In the genomic region with DNA sequence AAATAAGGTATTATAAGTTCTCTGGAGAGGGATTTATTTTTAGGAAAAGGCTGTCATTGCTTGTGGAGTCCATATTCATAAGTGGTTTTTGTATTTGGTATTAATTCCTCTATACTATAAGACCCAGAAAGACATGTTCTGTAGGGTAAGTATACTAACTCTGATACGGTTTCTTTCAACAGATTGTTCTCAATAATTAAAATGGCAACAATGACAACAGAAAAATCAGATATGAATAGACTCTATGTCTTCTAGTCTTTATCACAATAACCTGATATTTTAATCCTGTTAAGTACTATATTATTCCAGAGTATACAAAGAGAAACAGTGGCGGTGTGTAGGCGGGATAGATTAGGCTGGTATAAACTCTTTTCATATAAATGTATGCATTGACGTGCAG, we compare ENCODE assay signal across 5 cellular contexts.
"Had no signal": no experiment of that assay in that cellular context is flagged by ENCODE, and none has a peak within 500 bp of the region (broad histone marks: within the 10 kb centered on the region; RNA-seq: fewer than 3 reads in every experiment).

No MANE protein-coding gene starts in this region.

- H3K4me3 ChIP-seq: K562 had no signal

- DNase-seq: IMR-90, KBM-7, KG1 had no signal

- H3K27ac ChIP-seq: HL-60 had no signal
